In genomic region chr1:173930541-173930940, GRCh38 we compare ENCODE assay signal across 10 cellular contexts. TPM values are rescaled to one million over a fixed set of nuclear protein-coding genes. Genes with fewer than 3 reads are reported as not detected.
"Had no signal": no experiment of that assay in that cellular context is flagged by ENCODE, and none has a peak within 500 bp of the region (broad histone marks: within the 10 kb centered on the region; RNA-seq: fewer than 3 reads in every experiment).

No MANE protein-coding gene starts in this region.

RNA-seq across cellular contexts. Expression of gene SERPINC1, which starts 13.4 kb away (rescaled TPM):
- total RNA-seq: activated naive CD4-positive, alpha-beta T cell treated with anti-CD3 and anti-CD28 coated beads for 36 hours; activated naive CD8-positive, alpha-beta T cell treated with anti-CD3 and anti-CD28 coated beads for 36 hours; activated naive CD8-positive, alpha-beta T cell treated with anti-CD3 and anti-CD28 coated beads, Interleukin-2, amount 10 ng/mL, durations not matched to agents 7 days and 5 days; activated T-helper 2 cell treated with anti-CD3 and anti-CD28 coated beads, Interferon-gamma antibody, Interleukin-2, Interleukin-4, amounts not matched to agents 10 μg/mL and 5 μg/mL and 100 μg/mL, durations not matched to agents 14 hours and 24 hours and 36 hours; aorta; astrocyte; body of pancreas; bronchial epithelial cell; cerebellum had no signal
- polyA plus RNA-seq: cardiac muscle cell had no signal
